ENCODE assay signal across 13 cellular contexts in genomic region chr11:73394416-73395296, GRCh38.
"Had no signal": no experiment of that assay in that cellular context is flagged by ENCODE, and none has a peak within 500 bp of the region (broad histone marks: within the 10 kb centered on the region; RNA-seq: fewer than 3 reads in every experiment).

No MANE protein-coding gene starts in this region.

- H3K27me3 ChIP-seq: dorsolateral prefrontal cortex, gastroesophageal sphincter, uterus had no signal

- H3K27me3 Mint-ChIP-seq: stimulated activated naive CD8-positive, alpha-beta T cell treated with anti-CD3 and anti-CD28 coated beads, Interleukin-15, amount 100 ng/mL, for 72 hours had no signal

- H3K27ac ChIP-seq: gastroesophageal sphincter, skin epidermis, thoracic aorta, uterus had no signal

- H3K4me3 Mint-ChIP-seq: stimulated activated naive CD8-positive, alpha-beta T cell treated with anti-CD3 and anti-CD28 coated beads, Interleukin-15, amount 100 ng/mL, for 72 hours had no signal

- H3K4me3 ChIP-seq: dorsolateral prefrontal cortex, gastroesophageal sphincter, skin epidermis, thoracic aorta, uterus had no signal

- H3K36me3 ChIP-seq: gastroesophageal sphincter, thoracic aorta, uterus had no signal

- H3K9me3 Mint-ChIP-seq: stimulated activated naive CD8-positive, alpha-beta T cell treated with anti-CD3 and anti-CD28 coated beads, Interleukin-15, amount 100 ng/mL, for 72 hours had no signal

- FAIRE-seq: astrocyte, bronchial epithelial cell had no signal

- DNase-seq: activated T-cell treated with anti-CD3 and anti-CD28 coated beads for 4 hours; midbrain; stimulated activated CD4-positive, alpha-beta T cell treated with anti-CD3 and anti-CD28 coated beads, Interleukin-4, amount 100 ng/mL, for 4 hours; stimulated activated CD8-positive, alpha-beta memory T cell treated with anti-CD3 and anti-CD28 coated beads, Interleukin-4, amount 100 ng/mL, for 48 hours; stimulated activated naive CD8-positive, alpha-beta T cell treated with anti-CD3 and anti-CD28 coated beads, Interleukin-15, amount 100 ng/mL, for 72 hours; T-helper 9 cell; uterus had no signal

- H3K4me1 ChIP-seq: uterus had no signal

- H3K9me3 ChIP-seq: gastroesophageal sphincter, thoracic aorta, uterus had no signal

- ATAC-seq: stimulated activated naive CD8-positive, alpha-beta T cell treated with anti-CD3 and anti-CD28 coated beads, Interleukin-15, amount 100 ng/mL, for 72 hours had no signal
